1 cellular context compared by ENCODE assay signal in genomic region chr2:73289304-73289703, GRCh38.
TF ChIP-seq lines count a peak whose summit lies in the region.

No MANE protein-coding gene starts in this region.

TF ChIP-seq in GM23338, 12 proteins besides CTCF, POLR2A, EP300 and RAD21 (continued from another document):
- TF ChIP-seq, protein P1, sequence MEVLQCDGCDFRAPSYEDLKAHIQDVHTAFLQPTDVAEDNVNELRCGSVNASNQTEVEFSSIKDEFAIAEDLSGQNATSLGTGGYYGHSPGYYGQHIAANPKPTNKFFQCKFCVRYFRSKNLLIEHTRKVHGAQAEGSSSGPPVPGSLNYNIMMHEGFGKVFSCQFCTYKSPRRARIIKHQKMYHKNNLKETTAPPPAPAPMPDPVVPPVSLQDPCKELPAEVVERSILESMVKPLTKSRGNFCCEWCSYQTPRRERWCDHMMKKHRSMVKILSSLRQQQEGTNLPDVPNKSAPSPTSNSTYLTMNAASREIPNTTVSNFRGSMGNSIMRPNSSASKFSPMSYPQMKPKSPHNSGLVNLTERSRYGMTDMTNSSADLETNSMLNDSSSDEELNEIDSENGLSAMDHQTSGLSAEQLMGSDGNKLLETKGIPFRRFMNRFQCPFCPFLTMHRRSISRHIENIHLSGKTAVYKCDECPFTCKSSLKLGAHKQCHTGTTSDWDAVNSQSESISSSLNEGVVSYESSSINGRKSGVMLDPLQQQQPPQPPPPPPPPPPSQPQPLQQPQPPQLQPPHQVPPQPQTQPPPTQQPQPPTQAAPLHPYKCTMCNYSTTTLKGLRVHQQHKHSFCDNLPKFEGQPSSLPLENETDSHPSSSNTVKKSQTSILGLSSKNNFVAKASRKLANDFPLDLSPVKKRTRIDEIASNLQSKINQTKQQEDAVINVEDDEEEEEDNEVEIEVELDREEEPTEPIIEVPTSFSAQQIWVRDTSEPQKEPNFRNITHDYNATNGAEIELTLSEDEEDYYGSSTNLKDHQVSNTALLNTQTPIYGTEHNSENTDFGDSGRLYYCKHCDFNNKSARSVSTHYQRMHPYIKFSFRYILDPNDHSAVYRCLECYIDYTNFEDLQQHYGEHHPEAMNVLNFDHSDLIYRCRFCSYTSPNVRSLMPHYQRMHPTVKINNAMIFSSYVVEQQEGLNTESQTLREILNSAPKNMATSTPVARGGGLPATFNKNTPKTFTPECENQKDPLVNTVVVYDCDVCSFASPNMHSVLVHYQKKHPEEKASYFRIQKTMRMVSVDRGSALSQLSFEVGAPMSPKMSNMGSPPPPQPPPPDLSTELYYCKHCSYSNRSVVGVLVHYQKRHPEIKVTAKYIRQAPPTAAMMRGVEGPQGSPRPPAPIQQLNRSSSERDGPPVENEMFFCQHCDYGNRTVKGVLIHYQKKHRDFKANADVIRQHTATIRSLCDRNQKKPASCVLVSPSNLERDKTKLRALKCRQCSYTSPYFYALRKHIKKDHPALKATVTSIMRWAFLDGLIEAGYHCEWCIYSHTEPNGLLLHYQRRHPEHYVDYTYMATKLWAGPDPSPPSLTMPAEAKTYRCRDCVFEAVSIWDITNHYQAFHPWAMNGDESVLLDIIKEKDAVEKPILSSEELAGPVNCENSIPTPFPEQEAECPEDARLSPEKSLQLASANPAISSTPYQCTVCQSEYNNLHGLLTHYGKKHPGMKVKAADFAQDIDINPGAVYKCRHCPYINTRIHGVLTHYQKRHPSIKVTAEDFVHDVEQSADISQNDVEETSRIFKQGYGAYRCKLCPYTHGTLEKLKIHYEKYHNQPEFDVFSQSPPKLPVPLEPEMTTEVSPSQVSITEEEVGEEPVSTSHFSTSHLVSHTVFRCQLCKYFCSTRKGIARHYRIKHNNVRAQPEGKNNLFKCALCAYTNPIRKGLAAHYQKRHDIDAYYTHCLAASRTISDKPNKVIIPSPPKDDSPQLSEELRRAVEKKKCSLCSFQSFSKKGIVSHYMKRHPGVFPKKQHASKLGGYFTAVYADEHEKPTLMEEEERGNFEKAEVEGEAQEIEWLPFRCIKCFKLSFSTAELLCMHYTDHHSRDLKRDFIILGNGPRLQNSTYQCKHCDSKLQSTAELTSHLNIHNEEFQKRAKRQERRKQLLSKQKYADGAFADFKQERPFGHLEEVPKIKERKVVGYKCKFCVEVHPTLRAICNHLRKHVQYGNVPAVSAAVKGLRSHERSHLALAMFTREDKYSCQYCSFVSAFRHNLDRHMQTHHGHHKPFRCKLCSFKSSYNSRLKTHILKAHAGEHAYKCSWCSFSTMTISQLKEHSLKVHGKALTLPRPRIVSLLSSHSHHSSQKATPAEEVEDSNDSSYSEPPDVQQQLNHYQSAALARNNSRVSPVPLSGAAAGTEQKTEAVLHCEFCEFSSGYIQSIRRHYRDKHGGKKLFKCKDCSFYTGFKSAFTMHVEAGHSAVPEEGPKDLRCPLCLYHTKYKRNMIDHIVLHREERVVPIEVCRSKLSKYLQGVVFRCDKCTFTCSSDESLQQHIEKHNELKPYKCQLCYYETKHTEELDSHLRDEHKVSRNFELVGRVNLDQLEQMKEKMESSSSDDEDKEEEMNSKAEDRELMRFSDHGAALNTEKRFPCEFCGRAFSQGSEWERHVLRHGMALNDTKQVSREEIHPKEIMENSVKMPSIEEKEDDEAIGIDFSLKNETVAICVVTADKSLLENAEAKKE (CRISPR knock-in tag; IDR thresholded peaks at IDR 0.05) = no peak
- no peak for TF ChIP-seq CREB1 (CRISPR knock-in tag; IDR thresholded peaks at IDR 0.05; ENCODE audit: low read depth)
TF ChIP-seq in GM23338: peak in this region for 0.
